In genomic region chr2:81670885-81671284, GRCh38 we compare ENCODE assay signal across 31 cellular contexts.
"Had no signal": no experiment of that assay in that cellular context is flagged by ENCODE, and none has a peak within 500 bp of the region (broad histone marks: within the 10 kb centered on the region; RNA-seq: fewer than 3 reads in every experiment).

No MANE protein-coding gene starts in this region.

- H3K27me3 ChIP-seq: neural progenitor cell, ovary, spleen, suprapubic skin, testis, tibial artery, transverse colon, upper lobe of right lung, uterus had no signal

- DNase-seq: natural killer cell; occipital lobe; ovary; posterior cingulate gyrus; psoas muscle; right cardiac atrium; spleen; stimulated activated CD4-positive, alpha-beta T cell treated with anti-CD3 and anti-CD28 coated beads, Interleukin-12 subunit alpha, Interleukin-12 subunit beta, amount 100 ng/mL, for 4 hours; stimulated activated CD4-positive, alpha-beta T cell treated with anti-CD3 and anti-CD28 coated beads, Interleukin-1b, Interleukin-23, amount 100 ng/mL, for 48 hours; stimulated activated CD4-positive, alpha-beta T cell treated with anti-CD3 and anti-CD28 coated beads, Interleukin-4, amount 100 ng/mL, for 1 hour; stimulated activated CD4-positive, alpha-beta T cell treated with anti-CD3 and anti-CD28 coated beads, Interleukin-4, amount 100 ng/mL, for 4 hours; stimulated activated CD8-positive, alpha-beta memory T cell treated with anti-CD3 and anti-CD28 coated beads, Interleukin-4, amount 100 ng/mL, for 48 hours; stimulated activated naive CD4-positive, alpha-beta T cell; stimulated activated naive CD8-positive, alpha-beta T cell treated with anti-CD3 and anti-CD28 coated beads, Interleukin-15, amount 100 ng/mL, for 72 hours; stimulated activated naive CD8-positive, alpha-beta T cell treated with anti-CD3 and anti-CD28 coated beads, Interleukin-15, Interleukin-2, amounts not matched to agents 100 U/mL and 50 U/mL, for 24 hours; substantia nigra; testis; tibial artery; transverse colon; upper lobe of right lung; uterus had no signal

- H3K4me3 Mint-ChIP-seq: natural killer cell; nephron; neural progenitor cell; stimulated activated memory B cell treated with anti-CD40 and anti-IgM and Interleukin-4, amounts not matched to agents 10 μg/mL and 1 μg/mL and 100 μg/mL, for 72 hours; stimulated activated naive CD8-positive, alpha-beta T cell treated with anti-CD3 and anti-CD28 coated beads, Interleukin-15, amount 100 ng/mL, for 72 hours; type B pancreatic cell had no signal

- ATAC-seq: natural killer cell; psoas muscle; right cardiac atrium; sciatic nerve; stimulated activated memory B cell treated with anti-CD40 and anti-IgM and Interleukin-4, amounts not matched to agents 10 μg/mL and 1 μg/mL and 100 μg/mL, for 72 hours; stimulated activated naive CD8-positive, alpha-beta T cell treated with anti-CD3 and anti-CD28 coated beads, Interleukin-15, amount 100 ng/mL, for 72 hours; stimulated activated naive CD8-positive, alpha-beta T cell treated with anti-CD3 and anti-CD28 coated beads, Interleukin-15, Interleukin-2, amounts not matched to agents 100 U/mL and 50 U/mL, for 24 hours; upper lobe of right lung had no signal

- H3K27ac ChIP-seq: neural progenitor cell, ovary, parathyroid adenoma, psoas muscle, skin epidermis, spleen, suprapubic skin, testis, tibial artery, transverse colon, upper lobe of right lung, uterus had no signal

- H3K36me3 Mint-ChIP-seq: natural killer cell; neural progenitor cell; stimulated activated memory B cell treated with anti-CD40 and anti-IgM and Interleukin-4, amounts not matched to agents 10 μg/mL and 1 μg/mL and 100 μg/mL, for 72 hours; type B pancreatic cell had no signal

- H2AFZ ChIP-seq: neural progenitor cell, parathyroid adenoma had no signal

- H3K79me2 ChIP-seq: parathyroid adenoma had no signal

- H3K4me1 Mint-ChIP-seq: natural killer cell; nephron; neural progenitor cell; stimulated activated memory B cell treated with anti-CD40 and anti-IgM and Interleukin-4, amounts not matched to agents 10 μg/mL and 1 μg/mL and 100 μg/mL, for 72 hours; stimulated activated naive CD8-positive, alpha-beta T cell treated with anti-CD3 and anti-CD28 coated beads, Interleukin-15, amount 100 ng/mL, for 72 hours had no signal

- H3K36me3 ChIP-seq: neural progenitor cell, ovary, spleen, suprapubic skin, tibial artery, transverse colon, upper lobe of right lung, uterus had no signal

- H3K9me3 Mint-ChIP-seq: nephron; neural progenitor cell; stimulated activated memory B cell treated with anti-CD40 and anti-IgM and Interleukin-4, amounts not matched to agents 10 μg/mL and 1 μg/mL and 100 μg/mL, for 72 hours; type B pancreatic cell had no signal

- H3K4me2 ChIP-seq: neural progenitor cell, smooth muscle cell had no signal

- H3K9ac ChIP-seq: neural progenitor cell, parathyroid adenoma had no signal

- H3K4me3 ChIP-seq: neural progenitor cell, ovary, psoas muscle, skin epidermis, smooth muscle cell, spleen, suprapubic skin, testis, tibial artery, transverse colon, upper lobe of right lung, uterus had no signal

- H3K27ac Mint-ChIP-seq: natural killer cell; nephron; neural progenitor cell; progenitor cell of endocrine pancreas; stimulated activated memory B cell treated with anti-CD40 and anti-IgM and Interleukin-4, amounts not matched to agents 10 μg/mL and 1 μg/mL and 100 μg/mL, for 72 hours; stimulated activated naive CD8-positive, alpha-beta T cell treated with anti-CD3 and anti-CD28 coated beads, Interleukin-15, amount 100 ng/mL, for 72 hours; type B pancreatic cell had no signal

- H3K9me3 ChIP-seq: ovary, psoas muscle, spleen, suprapubic skin, testis, tibial artery, transverse colon, upper lobe of right lung, uterus had no signal

- H3K4me1 ChIP-seq: neural progenitor cell, parathyroid adenoma, psoas muscle, spleen, suprapubic skin, testis, tibial artery, transverse colon, upper lobe of right lung, uterus had no signal

- H3K27me3 Mint-ChIP-seq: progenitor cell of endocrine pancreas; stimulated activated memory B cell treated with anti-CD40 and anti-IgM and Interleukin-4, amounts not matched to agents 10 μg/mL and 1 μg/mL and 100 μg/mL, for 72 hours; stimulated activated naive CD8-positive, alpha-beta T cell treated with anti-CD3 and anti-CD28 coated beads, Interleukin-15, amount 100 ng/mL, for 72 hours had no signal
